ENCODE assay signal across 12 cellular contexts in the genomic region with DNA sequence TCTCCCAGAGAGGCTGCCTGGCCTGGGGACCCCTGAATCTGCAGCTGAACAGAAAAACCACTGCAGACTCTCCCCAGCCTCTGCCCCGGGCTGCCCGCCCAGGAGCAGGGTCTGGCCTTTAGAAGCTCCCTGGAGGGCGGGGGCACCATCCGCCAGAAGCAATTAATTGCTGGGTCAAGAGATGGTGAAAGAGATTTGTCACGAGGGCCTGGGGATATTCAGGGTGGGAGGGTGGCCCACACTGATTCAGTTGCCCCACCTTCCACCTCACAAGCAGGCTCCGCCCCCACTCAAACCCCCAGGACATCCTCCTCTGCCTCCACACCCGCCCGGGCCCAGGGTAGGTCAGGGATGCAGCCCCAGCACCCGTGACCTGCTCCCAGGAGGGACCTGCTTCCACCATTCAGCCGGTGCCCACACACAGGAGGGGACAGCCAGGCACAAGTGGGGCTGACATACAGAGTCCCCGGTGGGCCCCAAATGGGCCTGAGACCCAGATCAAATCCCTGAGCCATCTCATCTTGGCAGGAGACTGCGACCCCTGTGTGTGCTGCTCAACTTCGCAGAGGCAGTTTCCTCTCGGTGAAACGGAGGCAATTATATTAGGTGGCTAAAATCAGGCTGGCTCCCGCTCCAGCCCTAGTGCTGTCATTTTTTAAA. TPM values are rescaled to one million over a fixed set of nuclear protein-coding genes. Genes with fewer than 3 reads are reported as not detected.
DNase-seq lines count a peak whose midpoint lies in the region; ATAC-seq and TF ChIP-seq lines count a peak whose summit lies in the region.
"Had no signal": no experiment of that assay in that cellular context is flagged by ENCODE, and none has a peak within 500 bp of the region (broad histone marks: within the 10 kb centered on the region; RNA-seq: fewer than 3 reads in every experiment).

No MANE protein-coding gene starts in this region.

- H3F3A ChIP-seq in OCI-LY1 (ENCODE audit: insufficient read depth, low read length), result no peaks in the 10 kb centered on the region

- H3K27me3 ChIP-seq in OCI-LY1 (ENCODE audit: insufficient read depth, low read length), result no peaks in the 10 kb centered on the region; the same call in 1 of the 2 replicates
- no peaks in the 10 kb centered on the region for H3K27me3 ChIP-seq in sigmoid colon

- TF ChIP-seq EP300 in sigmoid colon (IDR thresholded peaks at IDR 0.05), result no peak

- peaks cover 18% of the 10 kb centered on the region for H3K4me1 ChIP-seq in OCI-LY1 (ENCODE audit: insufficient read depth, low read length, severe bottlenecking)
- peaks cover 0 to 70% (median 69%) of the 10 kb centered on the region in 4 donors for H3K4me1 ChIP-seq in sigmoid colon

- 71 to 75% methylated on average over 16 of the region's 16 CpGs for whole genome bisulfite sequencing in sigmoid colon, 2 donors

- H3K9me2 ChIP-seq in OCI-LY1 (ENCODE audit: low read depth, low read length), result no peaks in the 10 kb centered on the region

- H3K27ac ChIP-seq in OCI-LY1 (ENCODE audit: low read depth, low read length, poor library complexity, severe bottlenecking) (no peak overlapping the region), sigmoid colon (peak overlapping the region in 3 of 4 donors; percentile 5 to 54 (median 36))

- no peak overlapping the region for H2AFZ ChIP-seq in OCI-LY1 (ENCODE audit: low read length)

- H3K4me3 ChIP-seq in OCI-LY1 (ENCODE audit: low read depth, low read length, poor library complexity, severe bottlenecking) (no peak overlapping the region), epithelial cell of proximal tubule (ENCODE audit: low read depth, low read length) (peak overlapping the region; percentile 13), sigmoid colon (no peak overlapping the region)
- H3K4me3 ChIP-seq: psoas muscle had no signal

- ATAC-seq in HG02571 (IDR thresholded peaks at IDR 0.05; ENCODE audit: unreplicated experiment), result no peak

- H3K9me3 ChIP-seq in OCI-LY1 (ENCODE audit: low read length), result no peaks in the 10 kb centered on the region
- H3K9me3 ChIP-seq in sigmoid colon, result no peaks in the 10 kb centered on the region
- H3K9me3 ChIP-seq: psoas muscle had no signal

- no peak overlapping the region for H3K9ac ChIP-seq in OCI-LY1 (ENCODE audit: low read length)

- H3K36me3 ChIP-seq in OCI-LY1 (ENCODE audit: insufficient read depth, low read length) (no peaks in the 10 kb centered on the region), sigmoid colon (no peaks in the 10 kb centered on the region)

- TF ChIP-seq CTCF in OCI-LY1 (IDR thresholded peaks at IDR 0.05; ENCODE audit: low read length), result no peak
- TF ChIP-seq CTCF in epithelial cell of proximal tubule (conservative IDR thresholded peaks at IDR 0.05; ENCODE audit: low read depth, low read length), result no peak
- no peak for TF ChIP-seq CTCF in sigmoid colon (IDR thresholded peaks at IDR 0.05)

- no peak for TF ChIP-seq POLR2A in sigmoid colon (IDR thresholded peaks at IDR 0.05)

- intact Hi-C loops in sigmoid colon (cut with DNase I), result no loop called here

- no peaks in the 10 kb centered on the region; the same call in 1 of the 2 replicates for H4K20me1 ChIP-seq in OCI-LY1 (ENCODE audit: insufficient read depth, low read length)

- no peaks in the 10 kb centered on the region for H3K79me2 ChIP-seq in OCI-LY1 (ENCODE audit: insufficient read depth, low read length)

- H3K4me2 ChIP-seq in OCI-LY1 (ENCODE audit: low read length), result peak overlapping the region; percentile 26; the same call in 1 of the 2 replicates

- DNase-seq in NCI-H1417 (lab: John Stamatoyannopoulos, UW) (peak in 2 of 3 experiments; percentile 77 to 86), NCI-H1417 treated with DMSO at 0.1 percent for 48 hours (lab: John Stamatoyannopoulos, UW) (no peak), epithelial cell of proximal tubule (ENCODE audit: low read depth) (no peak), sigmoid colon (no peak)
- DNase-seq in activated CD8-positive, alpha-beta memory T cell treated with anti-CD3 and anti-CD28 coated beads, Interleukin-2, amount 50 U/mL, for 48 hours, result no peak
- DNase-seq in activated CD4-positive, alpha-beta T cell treated with anti-CD3 and anti-CD28 coated beads, Interleukin-2, amount 50 U/mL, for 1 hour, result no peak
- DNase-seq: EL, GOT3, NCI-H446 treated with DMSO at 0.1 percent for 48 hours, psoas muscle had no signal

RNA-seq across cellular contexts. Expression of a gene that starts 23.0 kb away (rescaled TPM):
- total RNA-seq in epithelial cell of proximal tubule (43.8 and 50.4 TPM in 2 replicates), sigmoid colon (100 to 1,000 TPM in 1 of 4 donors, 10 to 100 TPM in 3; 42.5 to 134 (median 73.5) TPM)
- polyA plus RNA-seq in sigmoid colon, result 10 to 100 TPM; 18.6 to 81.8 (median 24.7) TPM

Comparison
In these comparisons a context has a peak if more than half of its experiments do, and no peak if none do; other contexts are left out.
1. DNase-seq: peak in NCI-H1417 (2 of 3); none in NCI-H1417 treated with DMSO at 0.1 percent for 48 hours (single experiment), epithelial cell of proximal tubule (single experiment), sigmoid colon (single experiment), activated CD8-positive, alpha-beta memory T cell treated with anti-CD3 and anti-CD28 coated beads, Interleukin-2, amount 50 U/mL, for 48 hours (single experiment) and activated CD4-positive, alpha-beta T cell treated with anti-CD3 and anti-CD28 coated beads, Interleukin-2, amount 50 U/mL, for 1 hour (single experiment).